Comparison of ENCODE assay signal across 29 cellular contexts in genomic region chr15:57529748-57530147, GRCh38.
"Had no signal": no experiment of that assay in that cellular context is flagged by ENCODE, and none has a peak within 500 bp of the region (broad histone marks: within the 10 kb centered on the region; RNA-seq: fewer than 3 reads in every experiment).

No MANE protein-coding gene starts in this region.

- H3K9me3 Mint-ChIP-seq: activated CD4-positive, alpha-beta memory T cell treated with anti-CD3 and anti-CD28 coated beads, Interleukin-2, amount 10 ng/mL, durations not matched to agents 7 days and 5 days; activated CD4-positive, alpha-beta T cell treated with anti-CD3 and anti-CD28 coated beads, Interleukin-2, amount 10 ng/mL, durations not matched to agents 24 days and 14 days; activated naive CD8-positive, alpha-beta T cell treated with anti-CD3 and anti-CD28 coated beads, Interleukin-2, amount 50 U/mL, for 24 hours; activated T-cell treated with anti-CD3 and anti-CD28 coated beads, Interleukin-2, amount 50 U/mL, for 24 hours; memory B cell; natural killer cell; neural progenitor cell; T-helper 1 cell treated with Interleukin-12 subunit alpha and Interleukin-12 subunit beta and Interleukin-4 antibody, amounts not matched to agents 30 μg/mL and 1 μg/mL, for 36 hours had no signal

- H3K9me3 ChIP-seq: breast epithelium, testis had no signal

- H3K4me1 ChIP-seq: breast epithelium had no signal

- H3K27me3 ChIP-seq: breast epithelium, neural progenitor cell, testis had no signal

- ATAC-seq: activated naive CD8-positive, alpha-beta T cell treated with anti-CD3 and anti-CD28 coated beads, Interleukin-2, amount 50 U/mL, for 24 hours; esophagus mucosa; natural killer cell; right cardiac atrium; stimulated activated naive CD8-positive, alpha-beta T cell treated with anti-CD3 and anti-CD28 coated beads, Interleukin-15, Interleukin-2, amounts not matched to agents 100 U/mL and 50 U/mL, for 24 hours had no signal

- H3K4me3 ChIP-seq: breast epithelium, neural progenitor cell, testis had no signal

- H3K36me3 Mint-ChIP-seq: memory B cell, natural killer cell, neural progenitor cell had no signal

- DNase-seq: activated CD4-positive, alpha-beta memory T cell treated with anti-CD3 and anti-CD28 coated beads, Interleukin-2, amount 10 ng/mL, durations not matched to agents 7 days and 5 days; activated CD4-positive, alpha-beta T cell treated with anti-CD3 and anti-CD28 coated beads, Interleukin-2, amount 10 ng/mL, durations not matched to agents 24 days and 14 days; activated CD4-positive, CD25-positive, alpha-beta regulatory T cell treated with anti-CD3 and anti-CD28 coated beads, Interleukin-2, amount 50 U/mL, for 72 hours; activated CD8-positive, alpha-beta memory T cell treated with anti-CD3 and anti-CD28 coated beads, Interleukin-2, amount 50 U/mL, for 48 hours; activated gamma-delta T cell; activated naive CD4-positive, alpha-beta T cell treated with anti-CD3 and anti-CD28 coated beads, Interleukin-2, amount 50 U/mL, for 16 hours; activated naive CD8-positive, alpha-beta T cell treated with anti-CD3 and anti-CD28 coated beads, Interleukin-2, amount 50 U/mL, for 24 hours; activated T-cell treated with anti-CD3 and anti-CD28 coated beads, Interleukin-2, amount 50 U/mL, for 24 hours; amygdala; effector CD8-positive, alpha-beta T cell; foreskin fibroblast; head of caudate nucleus; hippocampal formation; natural killer cell; occipital lobe; right cardiac atrium; stimulated activated naive CD8-positive, alpha-beta T cell treated with anti-CD3 and anti-CD28 coated beads, Interleukin-15, Interleukin-2, amounts not matched to agents 100 U/mL and 50 U/mL, for 24 hours; SW 1271; T-helper 9 cell; testis; trophoblast cell had no signal

- H3K4me3 Mint-ChIP-seq: activated CD4-positive, alpha-beta memory T cell treated with anti-CD3 and anti-CD28 coated beads, Interleukin-2, amount 10 ng/mL, durations not matched to agents 7 days and 5 days; activated CD4-positive, alpha-beta T cell treated with anti-CD3 and anti-CD28 coated beads, Interleukin-2, amount 10 ng/mL, durations not matched to agents 24 days and 14 days; activated naive CD8-positive, alpha-beta T cell treated with anti-CD3 and anti-CD28 coated beads, Interleukin-2, amount 50 U/mL, for 24 hours; activated T-cell treated with anti-CD3 and anti-CD28 coated beads, Interleukin-2, amount 50 U/mL, for 24 hours; memory B cell; natural killer cell; neural progenitor cell; T-helper 1 cell treated with Interleukin-12 subunit alpha and Interleukin-12 subunit beta and Interleukin-4 antibody, amounts not matched to agents 30 μg/mL and 1 μg/mL, for 36 hours had no signal

- H3K27ac Mint-ChIP-seq: activated CD4-positive, alpha-beta memory T cell treated with anti-CD3 and anti-CD28 coated beads, Interleukin-2, amount 10 ng/mL, durations not matched to agents 7 days and 5 days; activated CD4-positive, alpha-beta T cell treated with anti-CD3 and anti-CD28 coated beads, Interleukin-2, amount 10 ng/mL, durations not matched to agents 24 days and 14 days; activated naive CD8-positive, alpha-beta T cell treated with anti-CD3 and anti-CD28 coated beads, Interleukin-2, amount 50 U/mL, for 24 hours; activated T-cell treated with anti-CD3 and anti-CD28 coated beads, Interleukin-2, amount 50 U/mL, for 24 hours; memory B cell; natural killer cell; neural progenitor cell; T-helper 1 cell treated with Interleukin-12 subunit alpha and Interleukin-12 subunit beta and Interleukin-4 antibody, amounts not matched to agents 30 μg/mL and 1 μg/mL, for 36 hours had no signal

- FAIRE-seq: colon, keratinocyte, TTC549 had no signal

- H3K4me1 Mint-ChIP-seq: activated CD4-positive, alpha-beta memory T cell treated with anti-CD3 and anti-CD28 coated beads, Interleukin-2, amount 10 ng/mL, durations not matched to agents 7 days and 5 days; activated CD4-positive, alpha-beta T cell treated with anti-CD3 and anti-CD28 coated beads, Interleukin-2, amount 10 ng/mL, durations not matched to agents 24 days and 14 days; activated naive CD8-positive, alpha-beta T cell treated with anti-CD3 and anti-CD28 coated beads, Interleukin-2, amount 50 U/mL, for 24 hours; memory B cell; natural killer cell had no signal

- H3K27ac ChIP-seq: breast epithelium, neural progenitor cell, testis had no signal

- H3K36me3 ChIP-seq: breast epithelium, neural progenitor cell had no signal
